ENCODE assay signal across 25 cellular contexts in the genomic region with DNA sequence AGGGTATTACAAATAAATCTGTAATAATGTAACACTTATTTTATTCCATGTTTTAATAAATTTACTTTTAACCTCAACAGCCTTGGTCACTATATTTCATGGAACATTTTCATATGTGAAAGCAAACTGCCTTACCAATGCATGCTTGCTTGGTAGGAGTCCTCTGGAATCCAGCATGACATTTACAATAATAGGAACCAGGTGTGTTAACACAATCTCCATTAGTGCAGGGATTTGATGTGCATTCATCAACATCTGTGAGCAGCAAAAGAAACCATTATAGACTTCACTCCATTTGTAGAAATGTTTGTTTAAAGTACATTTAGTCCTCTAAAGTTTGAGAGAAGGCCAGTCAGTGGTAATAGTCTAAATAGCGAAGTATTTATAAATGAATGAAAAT.
DNase-seq lines count a peak whose midpoint lies in the region; ATAC-seq, FAIRE-seq and TF ChIP-seq lines count a peak whose summit lies in the region.
"Had no signal": no experiment of that assay in that cellular context is flagged by ENCODE, and none has a peak within 500 bp of the region (broad histone marks: within the 10 kb centered on the region; RNA-seq: fewer than 3 reads in every experiment).

No MANE protein-coding gene starts in this region.

- H3K27ac ChIP-seq in keratinocyte (ENCODE audit: control insufficient read depth, insufficient read depth, low read length) (no peak overlapping the region), body of pancreas (no peak overlapping the region), mammary epithelial cell (ENCODE audit: insufficient read depth, low read depth, low read length) (no peak overlapping the region)
- H3K27ac ChIP-seq: C4-2B, HL-60 had no signal

- intact Hi-C loops in body of pancreas (cut with DNase I) (no loop called here), mammary epithelial cell (cut with micrococcal nuclease) (no loop called here)

- H3K4me1 ChIP-seq in keratinocyte (ENCODE audit: control insufficient read depth, extremely low read depth, insufficient read depth, low read length): peaks cover 7% of the 10 kb centered on the region
- no peaks in the 10 kb centered on the region for H3K4me1 ChIP-seq in body of pancreas
- peaks cover 8% of the 10 kb centered on the region for H3K4me1 ChIP-seq in mammary epithelial cell (ENCODE audit: insufficient read depth, low read length)

- no peaks in the 10 kb centered on the region for H3K79me2 ChIP-seq in keratinocyte (ENCODE audit: control insufficient read depth, insufficient read depth, low read length)
- no peaks in the 10 kb centered on the region for H3K79me2 ChIP-seq in mammary epithelial cell (ENCODE audit: insufficient read depth, low read length)

- H3K4me1 Mint-ChIP-seq in activated naive CD8-positive, alpha-beta T cell treated with anti-CD3 and anti-CD28 coated beads, Interleukin-2, amount 50 U/mL, for 24 hours: no peaks in the 10 kb centered on the region
- H3K4me1 Mint-ChIP-seq: CD8-positive, alpha-beta memory T cell had no signal

- TF ChIP-seq CTCF in AG09319 (IDR thresholded peaks at IDR 0.05; ENCODE audit: low read depth, low read length) (no peak), keratinocyte (optimal IDR thresholded peaks at IDR 0.05 in 1 of 3, IDR thresholded peaks at IDR 0.05 in 1 of 3, conservative IDR thresholded peaks at IDR 0.05 in 1 of 3; ENCODE audit: extremely low read depth in 1 of 3, insufficient read depth in 2 of 3, low read length in 3 of 3) (no peak), body of pancreas (IDR thresholded peaks at IDR 0.05) (no peak), mammary epithelial cell (conservative IDR thresholded peaks at IDR 0.05 in 1 of 2, IDR thresholded peaks at IDR 0.05 in 1 of 2; ENCODE audit: extremely low read depth in 1 of 2, insufficient read depth in 1 of 2, low read depth in 1 of 2, low read length in 2 of 2) (no peak)

- H3K4me3 ChIP-seq in keratinocyte (ENCODE audit: control insufficient read depth in 2 of 3, extremely low read depth in 1 of 3, insufficient read depth in 2 of 3, low read depth in 1 of 3, low read length in 3 of 3) (no peak overlapping the region), body of pancreas (no peak overlapping the region), mammary epithelial cell (replicated peaks in 1 of 3; ENCODE audit: insufficient read depth in 1 of 3, low read depth in 2 of 3, low read length in 3 of 3) (no peak overlapping the region)

- no peak overlapping the region for H3K4me3 Mint-ChIP-seq in activated naive CD8-positive, alpha-beta T cell treated with anti-CD3 and anti-CD28 coated beads, Interleukin-2, amount 50 U/mL, for 24 hours
- H3K4me3 Mint-ChIP-seq: CD8-positive, alpha-beta memory T cell had no signal

- H2AFZ ChIP-seq in keratinocyte (ENCODE audit: control insufficient read depth, low read length) (no peak overlapping the region), mammary epithelial cell (ENCODE audit: low read depth, low read length) (no peak overlapping the region)

- H3K9me3 ChIP-seq in keratinocyte (ENCODE audit: control insufficient read depth, low read depth, low read length): no peaks in the 10 kb centered on the region
- no peaks in the 10 kb centered on the region for H3K9me3 ChIP-seq in body of pancreas
- H3K9me3 ChIP-seq in mammary epithelial cell (replicated peaks; ENCODE audit: insufficient read depth, low read length): no peaks in the 10 kb centered on the region

- H3K36me3 ChIP-seq in keratinocyte (ENCODE audit: control insufficient read depth in 2 of 2, extremely low read depth in 1 of 2, insufficient read depth in 2 of 2, low read length in 2 of 2): peaks cover 3 to 5% of the 10 kb centered on the region in 2 experiments
- H3K36me3 ChIP-seq in body of pancreas (replicated peaks in 1 of 2; ENCODE audit: insufficient read depth in 1 of 2, low read depth in 2 of 2): no peaks in the 10 kb centered on the region
- peaks cover 7% of the 10 kb centered on the region for H3K36me3 ChIP-seq in mammary epithelial cell (ENCODE audit: insufficient read depth, low read length)

- no peaks in the 10 kb centered on the region for H3K9me3 Mint-ChIP-seq in activated naive CD8-positive, alpha-beta T cell treated with anti-CD3 and anti-CD28 coated beads, Interleukin-2, amount 50 U/mL, for 24 hours
- H3K9me3 Mint-ChIP-seq: CD8-positive, alpha-beta memory T cell had no signal

- no peaks in the 10 kb centered on the region for H3K36me3 Mint-ChIP-seq in activated naive CD8-positive, alpha-beta T cell treated with anti-CD3 and anti-CD28 coated beads, Interleukin-2, amount 50 U/mL, for 24 hours (ENCODE audit: low read depth)
- H3K36me3 Mint-ChIP-seq: CD8-positive, alpha-beta memory T cell had no signal

- no peaks in the 10 kb centered on the region for H3K27me3 Mint-ChIP-seq in activated naive CD8-positive, alpha-beta T cell treated with anti-CD3 and anti-CD28 coated beads, Interleukin-2, amount 50 U/mL, for 24 hours
- H3K27me3 Mint-ChIP-seq: CD8-positive, alpha-beta memory T cell had no signal

- ATAC-seq in activated naive CD8-positive, alpha-beta T cell treated with anti-CD3 and anti-CD28 coated beads, Interleukin-2, amount 50 U/mL, for 24 hours: no peak
- no peak for ATAC-seq in body of pancreas
- ATAC-seq: HepG2, Panc1 had no signal

- H3K4me2 ChIP-seq in keratinocyte (ENCODE audit: control insufficient read depth, extremely low read depth, insufficient read depth, low read depth, low read length) (no peak overlapping the region), mammary epithelial cell (ENCODE audit: insufficient read depth, low read depth, low read length) (no peak overlapping the region)

- BruUV-seq in mammary epithelial cell (replicated peaks; lab: Mats Ljungman, UMichigan): no TSS peak

- FAIRE-seq in keratinocyte (lab: Jason Lieb, UNC): peak; percentile 5
- FAIRE-seq: G401.6, GM18507, GM19239, HepG2 had no signal

- H3K27me3 ChIP-seq in keratinocyte (ENCODE audit: control insufficient read depth, extremely low read depth, insufficient read depth, low read length) (no peaks in the 10 kb centered on the region), body of pancreas (no peaks in the 10 kb centered on the region), mammary epithelial cell (ENCODE audit: insufficient read depth, low read length) (peaks cover 2% of the 10 kb centered on the region)

- CTCF ChIA-PET in mammary epithelial cell (lab: Charles Lee; ENCODE audit: low non-redundant PET): no interaction called here

- no peaks in the 10 kb centered on the region for H3K9me1 ChIP-seq in keratinocyte (ENCODE audit: control insufficient read depth, extremely low read depth, insufficient read depth, low read length)

- peak; percentile 8 for DNase-seq in AG09319 (ENCODE audit: extremely low read depth, low read depth)
- DNase-seq in NCI-H69 (lab: John Stamatoyannopoulos, UW): peak; percentile 35
- DNase-seq in fibroblast of gingiva (ENCODE audit: low read depth): peak; percentile 54
- no peak for DNase-seq in keratinocyte (ENCODE audit: low read depth, low spot score)
- DNase-seq in activated naive CD8-positive, alpha-beta T cell treated with anti-CD3 and anti-CD28 coated beads, Interleukin-2, amount 50 U/mL, for 24 hours: no peak
- no peak for DNase-seq in body of pancreas
- DNase-seq in RPMI8226: no peak
- DNase-seq in mammary epithelial cell: no peak
- DNase-seq: Calu3; CD8-positive, alpha-beta memory T cell; DMS153; KG1; NCI-H1092; NCI-H1436 treated with DMSO at 0.1 percent for 48 hours; NCI-H1930; NCI-H2227 treated with DMSO at 0.1 percent for 48 hours; NCI-H510A; NCI-H748 treated with DMSO at 0.1 percent for 48 hours had no signal

- H4K20me1 ChIP-seq in keratinocyte (ENCODE audit: control insufficient read depth, extremely low read depth, insufficient read depth, low read length): no peaks in the 10 kb centered on the region
- no peaks in the 10 kb centered on the region for H4K20me1 ChIP-seq in mammary epithelial cell (ENCODE audit: insufficient read depth, low read length)

- in situ Hi-C loops in mammary epithelial cell (cut with MboI; ENCODE audit: low sequenced_read_pairs in 2 of 2): no loop called here

- no peak for TF ChIP-seq POLR2A in body of pancreas (IDR thresholded peaks at IDR 0.05)

- no peak overlapping the region for H3K9ac ChIP-seq in keratinocyte (ENCODE audit: control insufficient read depth, extremely low read depth, insufficient read depth, low read length)
- H3K9ac ChIP-seq in mammary epithelial cell (ENCODE audit: insufficient read depth, low read length): no peak overlapping the region

- H3K27ac Mint-ChIP-seq in activated naive CD8-positive, alpha-beta T cell treated with anti-CD3 and anti-CD28 coated beads, Interleukin-2, amount 50 U/mL, for 24 hours: no peak overlapping the region
- H3K27ac Mint-ChIP-seq: CD8-positive, alpha-beta memory T cell had no signal

- WGBS in body of pancreas, 2 donors: 71 to 73% methylated on average over 1 of the region's 1 CpG
- no CpG with 5 or more reads among the region's 1 CpG for WGBS in mammary epithelial cell (ENCODE audit: low coverage, missing lambda C conversion rate)

- dilution Hi-C loops in keratinocyte (cut with MboI; ENCODE audit: extremely low pct_ligation_motif_present, low sequenced_read_pairs): no loop called here
- dilution Hi-C loops in mammary epithelial cell (cut with HindIII; ENCODE audit: low sequenced_read_pairs): no loop called here

Comparison
In these comparisons a context has a peak if more than half of its experiments do, and no peak if none do; other contexts are left out.
1. DNase-seq: peak in AG09319 (single experiment), NCI-H69 (single experiment) and fibroblast of gingiva (single experiment); none in keratinocyte (single experiment), activated naive CD8-positive, alpha-beta T cell treated with anti-CD3 and anti-CD28 coated beads, Interleukin-2, amount 50 U/mL, for 24 hours (single experiment), body of pancreas (0 of 4), RPMI8226 (single experiment) and mammary epithelial cell (single experiment).